ENCODE assay signal across 23 cellular contexts in genomic region chr6:63556369-63556768, GRCh38. TPM values are rescaled to one million over a fixed set of nuclear protein-coding genes. Genes with fewer than 3 reads are reported as not detected.
DNase-seq lines count a peak whose midpoint lies in the region; ATAC-seq, FAIRE-seq and TF ChIP-seq lines count a peak whose summit lies in the region.
"Had no signal": no experiment of that assay in that cellular context is flagged by ENCODE, and none has a peak within 500 bp of the region (broad histone marks: within the 10 kb centered on the region; RNA-seq: fewer than 3 reads in every experiment).

No MANE protein-coding gene starts in this region.

- TF ChIP-seq POLR2A in A549 (IDR thresholded peaks at IDR 0.05; ENCODE audit: low read length) (no peak), erythroblast (IDR thresholded peaks at IDR 0.05; ENCODE audit: low read length) (no peak)

- no peak for ATAC-seq in A549
- ATAC-seq in esophagus mucosa = peak; percentile 72
- peak; percentile 81 for ATAC-seq in left colon
- no peak for ATAC-seq in GM21447 (IDR thresholded peaks at IDR 0.05; ENCODE audit: unreplicated experiment)
- ATAC-seq: CD8-positive, alpha-beta T cell had no signal

- H3K4me1 ChIP-seq in A549 = peaks cover 43% of the 10 kb centered on the region
- no peaks in the 10 kb centered on the region for H3K4me1 ChIP-seq in astrocyte (ENCODE audit: insufficient read depth, low read length)
- H3K4me1 ChIP-seq in effector memory CD4-positive, alpha-beta T cell (ENCODE audit: control insufficient read depth, insufficient read depth, low read length, poor library complexity, severe bottlenecking) = no peaks in the 10 kb centered on the region
- H3K4me1 ChIP-seq: BLaER1 had no signal

- TF ChIP-seq CTCF in A549 (IDR thresholded peaks at IDR 0.05) (no peak), astrocyte (IDR thresholded peaks at IDR 0.05; ENCODE audit: insufficient read depth, low read depth, low read length) (no peak)

- H3K79me2 ChIP-seq in astrocyte (ENCODE audit: insufficient read depth, low read length) = no peaks in the 10 kb centered on the region

- H3K4me3 ChIP-seq in A549 (no peak overlapping the region), astrocyte (ENCODE audit: insufficient read depth, low read depth, low read length) (no peak overlapping the region)
- H3K4me3 ChIP-seq in effector memory CD4-positive, alpha-beta T cell (ENCODE audit: insufficient read depth, low read depth, low read length, poor library complexity, severe bottlenecking) = no peak overlapping the region
- H3K4me3 ChIP-seq: BLaER1, GM23248 had no signal

- no peak overlapping the region for H2AFZ ChIP-seq in astrocyte (ENCODE audit: low read depth, low read length)
- H2AFZ ChIP-seq: GM23248 had no signal

- no peak for TF ChIP-seq RAD21 in A549 (conservative IDR thresholded peaks at IDR 0.05 in 1 of 2, IDR thresholded peaks at IDR 0.05 in 1 of 2)

- FAIRE-seq in A549 (lab: Jason Lieb, UNC) (no peak), astrocyte (lab: Jason Lieb, UNC) (no peak)
- FAIRE-seq: G401.6, GM12892, H1 had no signal

- H3K27ac Mint-ChIP-seq in astrocyte (ENCODE audit: unreplicated experiment) = peak overlapping the region; percentile 6
- H3K27ac Mint-ChIP-seq: B cell; CD4-positive, CD25-positive, alpha-beta regulatory T cell; CD8-positive, alpha-beta T cell had no signal

- H3K9me3 ChIP-seq in A549 = no peaks in the 10 kb centered on the region
- no peaks in the 10 kb centered on the region for H3K9me3 ChIP-seq in astrocyte (ENCODE audit: insufficient read depth, low read depth, low read length)
- H3K9me3 ChIP-seq in effector memory CD4-positive, alpha-beta T cell (ENCODE audit: control insufficient read depth, low read length) = no peaks in the 10 kb centered on the region
- H3K9me3 ChIP-seq: BLaER1, Caco-2 had no signal

- no peaks in the 10 kb centered on the region for H3K27me3 Mint-ChIP-seq in astrocyte (ENCODE audit: low read depth, unreplicated experiment)

- H3K27ac ChIP-seq in A549 = peak overlapping the region; percentile 72 to 89
- H3K27ac ChIP-seq in astrocyte (ENCODE audit: low read depth, low read length) = no peak overlapping the region
- H3K27ac ChIP-seq in effector memory CD4-positive, alpha-beta T cell (ENCODE audit: insufficient read depth, low read length, poor library complexity, severe bottlenecking) = no peak overlapping the region
- H3K27ac ChIP-seq: BLaER1, C4-2B, GM23248 had no signal

- H3K4me2 ChIP-seq in A549 (peak overlapping the region; percentile 5; the same call in 1 of the 3 replicates), astrocyte (ENCODE audit: low read length) (no peak overlapping the region)
- H3K4me2 ChIP-seq: BLaER1 had no signal

- CTCF ChIA-PET in A549 (lab: Yijun Ruan, JAX) = no interaction called here

- no peak overlapping the region for H3K9ac ChIP-seq in astrocyte (ENCODE audit: low read length)
- H3K9ac ChIP-seq: BLaER1, GM23248 had no signal

- no peak overlapping the region for H3K4me3 Mint-ChIP-seq in astrocyte (ENCODE audit: unreplicated experiment)
- H3K4me3 Mint-ChIP-seq: B cell; CD4-positive, CD25-positive, alpha-beta regulatory T cell; CD8-positive, alpha-beta T cell had no signal

- H3K9me3 Mint-ChIP-seq in astrocyte (ENCODE audit: unreplicated experiment) = peaks cover 2% of the 10 kb centered on the region
- H3K9me3 Mint-ChIP-seq: CD4-positive, CD25-positive, alpha-beta regulatory T cell; CD8-positive, alpha-beta T cell had no signal

- POLR2A ChIA-PET in A549 (lab: Yijun Ruan, JAX) = interaction anchor here (0.6 to 1.5 kb wide), 2 partner anchors 9 to 114 kb away, joined by 3 to 8 read pairs; no protein-coding TSS in a partner anchor

- H3K27me3 ChIP-seq in astrocyte (ENCODE audit: insufficient read depth, low read length) = peaks cover 4% of the 10 kb centered on the region
- no peaks in the 10 kb centered on the region for H3K27me3 ChIP-seq in effector memory CD4-positive, alpha-beta T cell (replicated peaks; ENCODE audit: control insufficient read depth, insufficient read depth, low read length, poor library complexity, severe bottlenecking)
- H3K27me3 ChIP-seq: BLaER1 had no signal

- no peaks in the 10 kb centered on the region for H4K20me1 ChIP-seq in astrocyte (ENCODE audit: insufficient read depth, low read length)
- H4K20me1 ChIP-seq: BLaER1 had no signal

- peaks cover 9% of the 10 kb centered on the region for H3K4me1 Mint-ChIP-seq in astrocyte (ENCODE audit: low read depth, unreplicated experiment)
- H3K4me1 Mint-ChIP-seq: B cell had no signal

- 79% methylated on average over 4 of the region's 4 CpGs for WGBS in A549 (ENCODE audit: missing lambda C conversion rate)

- no peaks in the 10 kb centered on the region for H3K36me3 Mint-ChIP-seq in astrocyte (ENCODE audit: low read depth, unreplicated experiment)
- H3K36me3 Mint-ChIP-seq: CD4-positive, CD25-positive, alpha-beta regulatory T cell; CD8-positive, alpha-beta T cell had no signal

- intact Hi-C loops in left colon (cut with DNase I, micrococcal nuclease) = no loop called here

- no peaks in the 10 kb centered on the region for H3K36me3 ChIP-seq in astrocyte (ENCODE audit: insufficient read depth, low read length)
- no peaks in the 10 kb centered on the region for H3K36me3 ChIP-seq in effector memory CD4-positive, alpha-beta T cell (ENCODE audit: control insufficient read depth, insufficient read depth, low read length)
- H3K36me3 ChIP-seq: BLaER1 had no signal

- TF ChIP-seq EP300 in A549 (IDR thresholded peaks at IDR 0.05) = no peak

- DNase-seq in A549 (ENCODE audit: low read depth in 1 of 2, low spot score in 1 of 2) (no peak), astrocyte (ENCODE audit: low read depth) (no peak), left colon (no peak), erythroblast (lab: John Stamatoyannopoulos, UW) (no peak), AG20443 (ENCODE audit: low spot score) (no peak)
- no peak for DNase-seq in effector memory CD4-positive, alpha-beta T cell
- DNase-seq: 8988T; Caco-2; CD4-positive, CD25-positive, alpha-beta regulatory T cell; CD8-positive, alpha-beta T cell; DMS153; DND-41; GM23248; H7; HCEC 1CT had no signal

TF ChIP-seq in A549, 52 proteins besides CTCF, POLR2A, EP300 and RAD21:
- no peak for TF ChIP-seq CHD2 (IDR thresholded peaks at IDR 0.05; ENCODE audit: low read length, partially characterized antibody)
- no peak for TF ChIP-seq HES2 (IDR thresholded peaks at IDR 0.05)
- no peak for TF ChIP-seq CEBPB (IDR thresholded peaks at IDR 0.05)
- TF ChIP-seq HOXA7 (CRISPR knock-in tag; IDR thresholded peaks at IDR 0.05) = no peak
- TF ChIP-seq USF2 (IDR thresholded peaks at IDR 0.05) = no peak
- TF ChIP-seq BCL3 (IDR thresholded peaks at IDR 0.05) = no peak
- no peak for TF ChIP-seq SREBF2 (IDR thresholded peaks at IDR 0.05)
- no peak for TF ChIP-seq REST (IDR thresholded peaks at IDR 0.05)

RNA-seq across cellular contexts. Expression of gene PTP4A1, which starts 15.9 kb away (rescaled TPM):
- polyA plus RNA-seq in A549 (2011; rRNA removed) (220 and 333 TPM in 2 replicates), A549 (2017; fragmentation: RNase III; extraction: RNeasy Plus Mini Kit Qiagen cat#74134 plus additional on column Dnase treatment) (152 to 179 TPM (median 166 TPM) in 3 replicates)
- polyA plus RNA-seq in A549 (2012; cell fraction: cytosol; rRNA removed) = 29.5 and 36.6 TPM in 2 replicates
- polyA plus RNA-seq in A549 (2012; cell fraction: nucleus; rRNA removed) = 3.5 and 15.9 TPM in 2 replicates
- 95.2 and 105 TPM in 2 replicates for polyA minus RNA-seq in A549 (2011; rRNA and poly(A)+ RNA removed)
- total RNA-seq in astrocyte (136 and 143 TPM in 2 replicates), esophagus mucosa (97.3 TPM), left colon (100 to 1,000 TPM; 155 to 190 TPM)

Comparison
In these comparisons a context has a peak if more than half of its experiments do, and no peak if none do; other contexts are left out.
1. ATAC-seq: peak in esophagus mucosa (single experiment) and left colon (single experiment); none in A549 (0 of 2) and GM21447 (single experiment).
2. H3K27ac ChIP-seq: peak in A549 (2 of 2); none in astrocyte (single experiment) and effector memory CD4-positive, alpha-beta T cell (single experiment).